Comparison of ENCODE assay signal across 8 cellular contexts in the genomic region with DNA sequence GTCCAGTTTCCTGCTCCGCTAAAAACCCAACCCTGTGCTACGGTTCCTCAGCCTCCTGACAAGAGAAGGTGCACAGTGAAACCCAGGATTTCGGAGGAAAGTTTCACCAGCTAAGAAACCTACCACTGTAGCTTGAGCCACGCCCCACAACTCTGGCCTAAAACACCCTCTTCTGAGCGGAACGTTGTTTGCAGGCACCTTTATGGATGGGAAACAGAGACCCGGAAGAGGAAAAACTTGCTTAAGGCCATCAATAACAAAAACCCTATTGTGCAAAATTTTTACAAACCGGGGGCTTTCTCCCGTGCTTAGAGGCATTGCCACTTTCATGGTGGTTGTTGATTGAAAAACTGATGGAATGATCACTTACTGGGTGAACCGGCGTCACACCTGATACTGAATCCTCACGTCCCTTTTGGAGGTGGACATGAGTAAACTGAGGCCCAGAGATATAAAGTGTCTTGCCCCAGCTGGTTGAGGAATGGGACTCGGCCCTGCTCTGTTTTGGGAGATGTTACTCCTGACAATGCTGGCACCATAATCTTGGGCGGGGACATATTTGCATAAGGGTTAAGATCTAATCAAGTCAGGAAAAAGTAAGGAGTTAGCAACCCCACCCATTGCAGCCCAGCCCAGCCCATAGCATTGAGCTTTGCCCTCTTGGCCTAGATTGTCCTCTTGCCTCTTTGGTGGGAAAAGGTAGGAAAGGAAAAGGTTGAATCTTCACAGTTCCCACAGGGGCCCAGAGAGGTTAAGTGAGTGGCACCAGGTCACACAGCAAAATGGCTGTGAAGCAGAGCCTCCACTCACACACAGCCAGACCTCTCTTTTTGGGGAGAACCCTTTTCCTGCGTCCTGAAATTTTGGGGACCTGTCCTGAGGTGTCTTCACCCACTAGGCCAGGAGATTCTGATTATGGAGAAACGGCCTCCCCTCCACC. TPM values are rescaled to one million over a fixed set of nuclear protein-coding genes. Genes with fewer than 3 reads are reported as not detected.
A peak's percentile ranks its signal among the peaks of the same experiment; 100 is the strongest.
DNase-seq lines count a peak whose midpoint lies in the region; ATAC-seq and TF ChIP-seq lines count a peak whose summit lies in the region.

No MANE protein-coding gene starts in this region.

- peaks cover 24% of the 10 kb centered on the region for H3K4me1 Mint-ChIP-seq in activated naive CD8-positive, alpha-beta T cell treated with anti-CD3 and anti-CD28 coated beads for 36 hours
- peaks cover 3 to 14% of the 10 kb centered on the region in 2 donors for H3K4me1 Mint-ChIP-seq in stimulated activated naive B cell treated with anti-CD40 and anti-IgM and Interleukin-4, amounts not matched to agents 10 μg/mL and 1 μg/mL and 100 μg/mL, for 72 hours

- TF ChIP-seq CTCF in AG09319 (IDR thresholded peaks at IDR 0.05; ENCODE audit: low read depth, low read length), result peak; percentile 13

- peaks cover 4% of the 10 kb centered on the region for H3K4me1 ChIP-seq in iPS-18a (ENCODE audit: control insufficient read depth, low read depth, low read length)

- H3K27ac ChIP-seq in iPS-18a (ENCODE audit: low read length), result no peak overlapping the region

- peak; percentile 30 to 42 for ATAC-seq in stimulated activated naive B cell treated with anti-CD40 and anti-IgM and Interleukin-4, amounts not matched to agents 10 μg/mL and 1 μg/mL and 100 μg/mL, for 72 hours (replicated peaks)
- ATAC-seq in GM18907 (IDR thresholded peaks at IDR 0.05; ENCODE audit: unreplicated experiment), result no peak

- H3K27me3 ChIP-seq in iPS-18a (ENCODE audit: control insufficient read depth, insufficient read depth, low read length), result peaks cover 32% of the 10 kb centered on the region

- peak overlapping the region; percentile 78 for H3K4me3 ChIP-seq in iPS-18a (ENCODE audit: low read length)

- H3K9me3 ChIP-seq in iPS-18a (ENCODE audit: control insufficient read depth, low read depth, low read length), result no peaks in the 10 kb centered on the region

- no peaks in the 10 kb centered on the region for H3K36me3 ChIP-seq in iPS-18a (ENCODE audit: control insufficient read depth, low read depth, low read length)

- peak overlapping the region; percentile 25 for H3K9ac ChIP-seq in iPS-18a (ENCODE audit: low read length)

- peaks cover under 1% of the 10 kb centered on the region for H3K9me3 Mint-ChIP-seq in activated naive CD8-positive, alpha-beta T cell treated with anti-CD3 and anti-CD28 coated beads for 36 hours
- H3K9me3 Mint-ChIP-seq in stimulated activated naive B cell treated with anti-CD40 and anti-IgM and Interleukin-4, amounts not matched to agents 10 μg/mL and 1 μg/mL and 100 μg/mL, for 72 hours, result peaks cover 0 to under 1% of the 10 kb centered on the region in 2 donors

- peak overlapping the region; percentile 78 for H3K4me3 Mint-ChIP-seq in activated naive CD8-positive, alpha-beta T cell treated with anti-CD3 and anti-CD28 coated beads for 36 hours
- H3K4me3 Mint-ChIP-seq in stimulated activated naive B cell treated with anti-CD40 and anti-IgM and Interleukin-4, amounts not matched to agents 10 μg/mL and 1 μg/mL and 100 μg/mL, for 72 hours, result peak overlapping the region; percentile 82 to 84

- no peaks in the 10 kb centered on the region for H3K36me3 Mint-ChIP-seq in activated naive CD8-positive, alpha-beta T cell treated with anti-CD3 and anti-CD28 coated beads for 36 hours
- H3K36me3 Mint-ChIP-seq in stimulated activated naive B cell treated with anti-CD40 and anti-IgM and Interleukin-4, amounts not matched to agents 10 μg/mL and 1 μg/mL and 100 μg/mL, for 72 hours, result no peaks in the 10 kb centered on the region

- peak overlapping the region; percentile 54 for H3K27ac Mint-ChIP-seq in activated naive CD8-positive, alpha-beta T cell treated with anti-CD3 and anti-CD28 coated beads for 36 hours
- H3K27ac Mint-ChIP-seq in stimulated activated naive B cell treated with anti-CD40 and anti-IgM and Interleukin-4, amounts not matched to agents 10 μg/mL and 1 μg/mL and 100 μg/mL, for 72 hours, result peak overlapping the region; percentile 22

- DNase-seq in AG09319 (ENCODE audit: extremely low read depth, low read depth), result no peak
- peak; percentile 45 for DNase-seq in HuH-7.5 (ENCODE audit: low spot score)
- DNase-seq in activated naive CD8-positive, alpha-beta T cell treated with anti-CD3 and anti-CD28 coated beads for 36 hours, result peak; percentile 29
- no peak for DNase-seq in stimulated activated naive B cell treated with anti-CD40 and anti-IgM and Interleukin-4, amounts not matched to agents 10 μg/mL and 1 μg/mL and 100 μg/mL, for 72 hours
- no peak for DNase-seq in effector CD8-positive, alpha-beta T cell (lab: John Stamatoyannopoulos, UW)
- DNase-seq in NCI-H2107 treated with DMSO at 0.1 percent for 48 hours (lab: John Stamatoyannopoulos, UW; ENCODE audit: unreplicated experiment), result no peak

- H3K27me3 Mint-ChIP-seq in activated naive CD8-positive, alpha-beta T cell treated with anti-CD3 and anti-CD28 coated beads for 36 hours, result peaks cover 19% of the 10 kb centered on the region
- H3K27me3 Mint-ChIP-seq in stimulated activated naive B cell treated with anti-CD40 and anti-IgM and Interleukin-4, amounts not matched to agents 10 μg/mL and 1 μg/mL and 100 μg/mL, for 72 hours, result peaks cover 46 to 59% of the 10 kb centered on the region in 2 donors

RNA-seq across cellular contexts. Expression of a gene that starts 23.2 kb away (rescaled TPM):
- under 1 TPM; 0.47 to 0.62 TPM for total RNA-seq in activated naive CD8-positive, alpha-beta T cell treated with anti-CD3 and anti-CD28 coated beads for 36 hours

Comparison
In these comparisons a context has a peak if more than half of its experiments do, and no peak if none do; other contexts are left out.
1. DNase-seq: peak in HuH-7.5 (single experiment) and activated naive CD8-positive, alpha-beta T cell treated with anti-CD3 and anti-CD28 coated beads for 36 hours (single experiment); none in AG09319 (single experiment), stimulated activated naive B cell treated with anti-CD40 and anti-IgM and Interleukin-4, amounts not matched to agents 10 μg/mL and 1 μg/mL and 100 μg/mL, for 72 hours (single experiment), effector CD8-positive, alpha-beta T cell (single experiment) and NCI-H2107 treated with DMSO at 0.1 percent for 48 hours (single experiment).